22 cellular contexts compared by ENCODE assay signal in the genomic region with DNA sequence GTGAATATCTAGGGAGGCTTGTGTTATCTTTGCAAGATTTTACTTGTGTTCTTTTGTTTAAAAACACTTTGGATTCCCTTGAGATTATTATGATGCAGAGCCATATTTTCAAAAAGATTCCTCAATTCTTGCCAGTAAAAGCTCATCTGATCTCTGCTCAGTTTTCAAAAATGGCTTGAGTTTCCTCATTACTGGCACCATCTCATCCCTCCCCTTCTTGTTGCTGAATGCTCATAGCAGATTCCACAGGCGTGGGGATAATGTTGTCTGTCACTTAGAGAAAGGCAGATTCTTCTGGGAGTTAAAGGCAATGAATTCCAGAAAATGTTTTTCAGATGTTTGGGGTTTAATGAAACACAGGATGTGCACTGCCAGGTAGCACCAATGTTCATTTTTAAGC.
DNase-seq lines count a peak whose midpoint lies in the region; ATAC-seq and TF ChIP-seq lines count a peak whose summit lies in the region.
"Had no signal": no experiment of that assay in that cellular context is flagged by ENCODE, and none has a peak within 500 bp of the region (broad histone marks: within the 10 kb centered on the region; RNA-seq: fewer than 3 reads in every experiment).

No MANE protein-coding gene starts in this region.

- H3K36me3 Mint-ChIP-seq in nephron (ENCODE audit: low read depth) = peaks cover 5% of the 10 kb centered on the region

- 52% methylated on average over 1 of the region's 1 CpG for WGBS in SK-N-SH (ENCODE audit: low lambda C conversion rate)

- H3K36me3 ChIP-seq in SK-N-SH (replicated peaks in 1 of 2; ENCODE audit: control insufficient read depth in 1 of 2, insufficient read depth in 2 of 2, low read length in 1 of 2) (no peaks in the 10 kb centered on the region), subcutaneous abdominal adipose tissue (ENCODE audit: control insufficient read depth in 5 of 5, insufficient read depth in 5 of 5, low read length in 5 of 5) (no peaks in the 10 kb centered on the region)
- H3K36me3 ChIP-seq: BE2C had no signal

- peak overlapping the region in 1 of 2 experiments; percentile 43; a peak in 1 of 4 replicates for H3K27ac ChIP-seq in SK-N-SH (ENCODE audit: low read depth in 2 of 2, low read length in 1 of 2)
- peak overlapping the region; percentile 45 for H3K27ac ChIP-seq in subcutaneous abdominal adipose tissue (ENCODE audit: low read depth, low read length)
- H3K27ac ChIP-seq: 22Rv1, PC-9 had no signal

- CTCF ChIA-PET in SK-N-SH (lab: Yijun Ruan, JAX) = interaction anchor here (1.0 to 6.5 kb wide), 6 partner anchors 15 to 880 kb away, joined by 3 to 51 read pairs (median 6); no protein-coding TSS in a partner anchor

- peaks cover 36% of the 10 kb centered on the region for H3K4me1 Mint-ChIP-seq in nephron

- no peaks in the 10 kb centered on the region for H4K20me1 ChIP-seq in SK-N-SH (ENCODE audit: insufficient read depth)

- H3K4me1 ChIP-seq in SK-N-SH (ENCODE audit: control insufficient read depth in 1 of 2, insufficient read depth in 2 of 2, low read depth in 1 of 2, low read length in 1 of 2) (peaks cover 0 to 2% of the 10 kb centered on the region in 2 experiments; a peak in 1 of 4 replicates), subcutaneous abdominal adipose tissue (ENCODE audit: control insufficient read depth in 5 of 5, insufficient read depth in 5 of 5, low read length in 5 of 5) (peaks cover 3 to 30% (median 20%) of the 10 kb centered on the region in 5 donors)
- H3K4me1 ChIP-seq: BE2C had no signal

- no peak overlapping the region for H2AFZ ChIP-seq in SK-N-SH (ENCODE audit: low read depth)
- H2AFZ ChIP-seq: PC-9 had no signal

- no peak overlapping the region for H3K9ac ChIP-seq in SK-N-SH
- no peak overlapping the region for H3K9ac ChIP-seq in subcutaneous abdominal adipose tissue (ENCODE audit: low read length in 5 of 5)

- no peak for TF ChIP-seq CTCF in SK-N-SH (IDR thresholded peaks at IDR 0.05)
- no peak for TF ChIP-seq CTCF in nephron (IDR thresholded peaks at IDR 0.05; ENCODE audit: unreplicated experiment in 3 of 3)

- TF ChIP-seq RAD21 in SK-N-SH (IDR thresholded peaks at IDR 0.05; ENCODE audit: low read length) = no peak

- H3K9me2 ChIP-seq in SK-N-SH = no peaks in the 10 kb centered on the region

- H3K4me3 Mint-ChIP-seq in nephron = no peak overlapping the region
- H3K4me3 Mint-ChIP-seq: GM23338 had no signal

- no peak overlapping the region for H3K4me2 ChIP-seq in SK-N-SH
- H3K4me2 ChIP-seq: GM23338, PC-9 had no signal

- no peak overlapping the region for H3K4me3 ChIP-seq in SK-N-SH (ENCODE audit: low read depth in 2 of 2, low read length in 1 of 2)
- no peak overlapping the region for H3K4me3 ChIP-seq in subcutaneous abdominal adipose tissue (ENCODE audit: low read depth in 1 of 5, low read length in 5 of 5)
- H3K4me3 ChIP-seq: GM23338, PC-9 had no signal

- no peaks in the 10 kb centered on the region for H3K79me2 ChIP-seq in SK-N-SH (ENCODE audit: insufficient read depth)

- no peaks in the 10 kb centered on the region for H3F3A ChIP-seq in SK-N-SH (replicated peaks; ENCODE audit: insufficient read depth)

- POLR2A ChIA-PET in SK-N-SH (lab: Yijun Ruan, JAX) = no interaction called here

- peak overlapping the region; percentile 18 to 34 (median 27) for H3K27ac Mint-ChIP-seq in nephron
- H3K27ac Mint-ChIP-seq: GM23338 had no signal

- H3K27me3 Mint-ChIP-seq in nephron (ENCODE audit: low read depth) = no peaks in the 10 kb centered on the region

- TF ChIP-seq EP300 in SK-N-SH (IDR thresholded peaks at IDR 0.05; ENCODE audit: borderline replicate concordance in 1 of 2, low read depth in 1 of 2, low read length in 1 of 2) = no peak

- no peaks in the 10 kb centered on the region for H3K9me3 ChIP-seq in SK-N-SH
- no peaks in the 10 kb centered on the region for H3K9me3 ChIP-seq in subcutaneous abdominal adipose tissue (ENCODE audit: control insufficient read depth in 5 of 5, low read length in 5 of 5)
- H3K9me3 ChIP-seq: BE2C had no signal

- peak; percentile 52; the same call in 2 of the 3 replicates for ATAC-seq in SK-N-SH treated with all-trans-retinoic acid at 6 μM for 48 hours
- no peak for ATAC-seq in GM21515 (IDR thresholded peaks at IDR 0.05; ENCODE audit: unreplicated experiment)
- ATAC-seq: GM23338 had no signal

- H3K27me3 ChIP-seq in SK-N-SH (ENCODE audit: insufficient read depth) (no peaks in the 10 kb centered on the region), subcutaneous abdominal adipose tissue (ENCODE audit: control insufficient read depth in 5 of 5, insufficient read depth in 4 of 5, low read length in 5 of 5) (no peaks in the 10 kb centered on the region)
- H3K27me3 ChIP-seq: BE2C had no signal

- DNase-seq in SK-N-SH = no peak
- peak; percentile 88 for DNase-seq in fibroblast of gingiva (ENCODE audit: low read depth)
- DNase-seq in stimulated activated CD8-positive, alpha-beta memory T cell treated with anti-CD3 and anti-CD28 coated beads, Interleukin-4, amount 100 ng/mL, for 48 hours = no peak
- DNase-seq in hypothalamus (lab: John Stamatoyannopoulos, UW) = no peak
- DNase-seq: BE2C, Calu3, HCEC 1CT, NCI-H1092, NCI-H1417 treated with DMSO at 0.1 percent for 48 hours, NCI-H1694 treated with DMSO at 0.1 percent for 48 hours, NCI-H2081, NCI-H2227 treated with DMSO at 0.1 percent for 48 hours, NCI-H526 treated with DMSO at 0.1 percent for 48 hours, PC-9, RPMI8226, SHP77 had no signal

- H3K9me3 Mint-ChIP-seq in nephron = peaks cover 9% of the 10 kb centered on the region

TF ChIP-seq in SK-N-SH treated with all-trans-retinoic acid at 6 μM for 48 hours, 23 proteins besides CTCF, POLR2A, EP300 and RAD21 (continues in another document):
- no peak for TF ChIP-seq ZNF70 (CRISPR knock-in tag; IDR thresholded peaks at IDR 0.05)
- TF ChIP-seq PATZ1 (CRISPR knock-in tag; IDR thresholded peaks at IDR 0.05; ENCODE audit: borderline replicate concordance) = no peak

TF ChIP-seq in SK-N-SH, 30 proteins besides CTCF, POLR2A, EP300 and RAD21:
- no peak for TF ChIP-seq MXI1 (IDR thresholded peaks at IDR 0.05; ENCODE audit: low read depth, low read length)
TF ChIP-seq in SK-N-SH: peak in this region for 0.
